9 cellular contexts compared by ENCODE assay signal in genomic region chr1:81799939-81800740, GRCh38. TPM values are rescaled to one million over a fixed set of nuclear protein-coding genes. Genes with fewer than 3 reads are reported as not detected.
DNase-seq lines count a peak whose midpoint lies in the region; TF ChIP-seq lines count a peak whose summit lies in the region.
"Had no signal": no experiment of that assay in that cellular context is flagged by ENCODE, and none has a peak within 500 bp of the region (broad histone marks: within the 10 kb centered on the region; RNA-seq: fewer than 3 reads in every experiment).

No MANE protein-coding gene starts in this region.

- no peaks in the 10 kb centered on the region for H3K4me1 Mint-ChIP-seq in Calu3 (ENCODE audit: low read depth, unreplicated experiment)

- H3K27me3 Mint-ChIP-seq in Calu3 (ENCODE audit: unreplicated experiment) = no peaks in the 10 kb centered on the region

- CTCF ChIA-PET in Calu3 (lab: Charles Lee) = interaction anchor here (0.9 kb wide), 1 partner anchor 251 kb away, joined by 6 read pairs; no protein-coding TSS in a partner anchor

- H3K4me3 Mint-ChIP-seq in Calu3 (ENCODE audit: low read depth, unreplicated experiment) = peak overlapping the region; percentile 91

- TF ChIP-seq CTCF in Calu3 (IDR thresholded peaks at IDR 0.05; ENCODE audit: unreplicated experiment) (no peak), ascending aorta (IDR thresholded peaks at IDR 0.05) (no peak)

- BruUV-seq in Calu3 (replicated peaks; lab: Mats Ljungman, UMichigan) = no TSS peak

- H3K36me3 Mint-ChIP-seq in Calu3 (ENCODE audit: insufficient read depth, unreplicated experiment) = peaks cover 47% of the 10 kb centered on the region
- H3K36me3 Mint-ChIP-seq: IgD-negative memory B cell had no signal

- no peaks in the 10 kb centered on the region for H3K27me3 ChIP-seq in ascending aorta
- H3K27me3 ChIP-seq in iPS-15b (ENCODE audit: control insufficient read depth, insufficient read depth, low read length) = no peaks in the 10 kb centered on the region
- peaks cover 21 to 28% (median 23%) of the 10 kb centered on the region in 3 donors for H3K27me3 ChIP-seq in skeletal muscle tissue (ENCODE audit: control insufficient read depth in 3 of 3, insufficient read depth in 3 of 3, low read length in 3 of 3)

- peak overlapping the region; percentile 96 to 100 for H3K27ac ChIP-seq in ascending aorta
- H3K27ac ChIP-seq in skeletal muscle tissue (ENCODE audit: low read depth, low read length) = peak overlapping the region; percentile 79

- peaks cover 0 to 6% of the 10 kb centered on the region in 2 donors for H3K4me1 ChIP-seq in ascending aorta
- peaks cover 16% of the 10 kb centered on the region for H3K4me1 ChIP-seq in iPS-15b (ENCODE audit: control insufficient read depth, insufficient read depth, low read length)
- peaks cover 3 to 26% (median 6%) of the 10 kb centered on the region in 3 donors for H3K4me1 ChIP-seq in skeletal muscle tissue (ENCODE audit: control insufficient read depth in 3 of 3, insufficient read depth in 3 of 3, low read length in 3 of 3)

- H3K9ac ChIP-seq in iPS-15b (ENCODE audit: low read depth, low read length) (peak overlapping the region; percentile 77), skeletal muscle tissue (ENCODE audit: low read depth in 1 of 3, low read length in 3 of 3) (peak overlapping the region; percentile 48 to 62 (median 54))

- no peaks in the 10 kb centered on the region for H3K9me3 Mint-ChIP-seq in Calu3 (ENCODE audit: low read depth, unreplicated experiment)

- peak overlapping the region; percentile 61 for H3K27ac Mint-ChIP-seq in Calu3 (ENCODE audit: unreplicated experiment)
- H3K27ac Mint-ChIP-seq: IgD-negative memory B cell had no signal

- peak; percentile 58 for DNase-seq in Calu3
- peak; percentile 31 for DNase-seq in M059J (ENCODE audit: low read depth)
- DNase-seq in ascending aorta (ENCODE audit: low spot score in 2 of 2) = peak in 1 of 2 donors; percentile 74
- no peak for DNase-seq in HT-29 (ENCODE audit: low spot score)
- DNase-seq in KG1 (lab: John Stamatoyannopoulos, UW) = no peak
- no peak for DNase-seq in cerebellar nuclear complex (lab: John Stamatoyannopoulos, UW)

- no peaks in the 10 kb centered on the region for H3K9me3 ChIP-seq in ascending aorta
- H3K9me3 ChIP-seq in iPS-15b (ENCODE audit: control insufficient read depth, insufficient read depth, low read length) = no peaks in the 10 kb centered on the region
- no peaks in the 10 kb centered on the region for H3K9me3 ChIP-seq in skeletal muscle tissue (ENCODE audit: control insufficient read depth in 3 of 3, low read length in 3 of 3)

- H3K36me3 ChIP-seq in ascending aorta (no peaks in the 10 kb centered on the region), iPS-15b (ENCODE audit: control insufficient read depth, insufficient read depth, low read length) (no peaks in the 10 kb centered on the region), skeletal muscle tissue (ENCODE audit: control insufficient read depth in 3 of 3, insufficient read depth in 3 of 3, low read length in 3 of 3) (no peaks in the 10 kb centered on the region)

- H3K4me3 ChIP-seq in ascending aorta = peak overlapping the region; percentile 74 to 96
- peak overlapping the region; percentile 94 for H3K4me3 ChIP-seq in iPS-15b (ENCODE audit: low read depth, low read length)
- H3K4me3 ChIP-seq in skeletal muscle tissue (ENCODE audit: low read length in 3 of 3) = peak overlapping the region; percentile 72 to 87 (median 79)

- intact Hi-C loops in Calu3 (cut with micrococcal nuclease; ENCODE audit: unreplicated experiment) = loop anchor here (5.0 to 10.0 kb wide), 2 partner anchors 118 to 495 kb away; no protein-coding TSS in a partner anchor
- intact Hi-C loops in ascending aorta (cut with DNase I) = loop anchor here (2.0 to 10.0 kb wide), 6 partner anchors 147 to 765 kb away; no protein-coding TSS in a partner anchor

RNA-seq across cellular contexts. Expression of gene ADGRL2, which starts 0.6 kb away (rescaled TPM):
- total RNA-seq in Calu3 (2022) = 58.8 and 72.3 TPM in 2 replicates
- 0.94 and 4.0 TPM in 2 replicates for total RNA-seq in M059J (2014; rRNA removed; shearing (Covaris generic))
- 48.9 TPM for total RNA-seq in ascending aorta
- 93.4 TPM for total RNA-seq in skeletal muscle tissue
- 0.97 TPM in 1 of 2 replicates, not detected in the other for total RNA-seq in HT-29 (2014; rRNA removed; shearing (Covaris generic))

Comparison
In these comparisons a context has a peak if more than half of its experiments do, and no peak if none do; other contexts are left out.
1. DNase-seq: peak in Calu3 (single experiment) and M059J (single experiment); none in HT-29 (single experiment), KG1 (single experiment) and cerebellar nuclear complex (0 of 2).
2. Peak in every context shown above with its lines, with median percentiles within 50 percentile points of each other: H3K4me3 ChIP-seq.